ENCODE assay signal across 1 cellular context in the genomic region with DNA sequence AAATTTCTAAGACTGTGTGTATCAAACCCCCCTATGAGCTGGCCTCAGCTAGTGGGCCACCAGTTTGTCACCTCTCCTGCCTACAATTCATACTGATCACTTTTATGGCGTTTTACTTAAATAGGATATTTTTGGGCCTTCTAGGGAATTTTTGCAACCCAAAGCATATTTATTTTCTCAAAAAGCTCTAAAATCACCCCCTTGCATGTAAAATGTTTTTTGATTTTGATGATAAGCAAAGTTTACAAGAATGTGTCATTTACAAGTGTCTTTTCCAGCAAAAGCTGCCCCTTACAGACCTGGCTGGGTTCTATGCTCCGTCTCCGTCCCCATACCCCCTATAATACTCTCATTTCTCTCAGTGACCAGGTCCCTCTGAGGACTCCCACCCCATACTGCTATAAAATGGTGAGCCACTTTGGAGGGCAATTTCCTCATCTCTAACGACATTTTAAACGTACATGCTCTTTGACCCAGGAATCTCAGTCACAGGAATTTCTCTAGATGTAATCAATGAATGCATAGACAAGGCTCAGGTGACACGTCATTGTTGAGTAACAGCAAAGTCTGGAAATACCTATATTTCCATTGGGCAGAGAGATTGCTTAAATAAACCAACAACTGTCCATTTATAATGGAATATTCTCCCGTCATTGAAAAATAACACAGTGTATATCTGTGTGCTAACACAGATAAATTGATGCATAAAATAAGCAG.
TF ChIP-seq lines count a peak whose summit lies in the region.

No MANE protein-coding gene starts in this region.

TF ChIP-seq in HepG2, 621 proteins besides CTCF, POLR2A, EP300 and RAD21 (continued from another document):
- TF ChIP-seq, protein P1, sequence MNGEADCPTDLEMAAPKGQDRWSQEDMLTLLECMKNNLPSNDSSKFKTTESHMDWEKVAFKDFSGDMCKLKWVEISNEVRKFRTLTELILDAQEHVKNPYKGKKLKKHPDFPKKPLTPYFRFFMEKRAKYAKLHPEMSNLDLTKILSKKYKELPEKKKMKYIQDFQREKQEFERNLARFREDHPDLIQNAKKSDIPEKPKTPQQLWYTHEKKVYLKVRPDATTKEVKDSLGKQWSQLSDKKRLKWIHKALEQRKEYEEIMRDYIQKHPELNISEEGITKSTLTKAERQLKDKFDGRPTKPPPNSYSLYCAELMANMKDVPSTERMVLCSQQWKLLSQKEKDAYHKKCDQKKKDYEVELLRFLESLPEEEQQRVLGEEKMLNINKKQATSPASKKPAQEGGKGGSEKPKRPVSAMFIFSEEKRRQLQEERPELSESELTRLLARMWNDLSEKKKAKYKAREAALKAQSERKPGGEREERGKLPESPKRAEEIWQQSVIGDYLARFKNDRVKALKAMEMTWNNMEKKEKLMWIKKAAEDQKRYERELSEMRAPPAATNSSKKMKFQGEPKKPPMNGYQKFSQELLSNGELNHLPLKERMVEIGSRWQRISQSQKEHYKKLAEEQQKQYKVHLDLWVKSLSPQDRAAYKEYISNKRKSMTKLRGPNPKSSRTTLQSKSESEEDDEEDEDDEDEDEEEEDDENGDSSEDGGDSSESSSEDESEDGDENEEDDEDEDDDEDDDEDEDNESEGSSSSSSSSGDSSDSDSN (CRISPR knock-in tag; IDR thresholded peaks at IDR 0.05) = no peak
- peak; percentile 89 for TF ChIP-seq SKI (IDR thresholded peaks at IDR 0.05; ENCODE audit: partially characterized antibody)
- TF ChIP-seq ZNF34 (CRISPR knock-in tag; IDR thresholded peaks at IDR 0.05; ENCODE audit: borderline replicate concordance) = no peak
- TF ChIP-seq IRF9 (CRISPR knock-in tag; IDR thresholded peaks at IDR 0.05; ENCODE audit: borderline replicate concordance) = no peak
- TF ChIP-seq KAT2B (IDR thresholded peaks at IDR 0.05; ENCODE audit: borderline replicate concordance, low read depth, low read length) = no peak
- no peak for TF ChIP-seq ZBTB46 (CRISPR knock-in tag; IDR thresholded peaks at IDR 0.05; ENCODE audit: borderline replicate concordance)
- no peak for TF ChIP-seq ZNF562 (CRISPR knock-in tag; IDR thresholded peaks at IDR 0.05; ENCODE audit: borderline replicate concordance)
- TF ChIP-seq GATAD2A (CRISPR knock-in tag; IDR thresholded peaks at IDR 0.05) = peak; percentile 88
- no peak for TF ChIP-seq MLLT10 (CRISPR knock-in tag; IDR thresholded peaks at IDR 0.05)
